Comparison of ENCODE assay signal across 36 cellular contexts in genomic region chr16:88652763-88653065, GRCh38. TPM values are rescaled to one million over a fixed set of nuclear protein-coding genes. Genes with fewer than 3 reads are reported as not detected.
DNase-seq lines count a peak whose midpoint lies in the region; ATAC-seq and TF ChIP-seq lines count a peak whose summit lies in the region.
"Had no signal": no experiment of that assay in that cellular context is flagged by ENCODE, and none has a peak within 500 bp of the region (broad histone marks: within the 10 kb centered on the region; RNA-seq: fewer than 3 reads in every experiment).

No MANE protein-coding gene starts in this region.

- peak overlapping the region in 3 of 4 donors; percentile 91 to 96 (median 94) for H3K27ac ChIP-seq in Peyer's patch
- H3K27ac ChIP-seq in naive thymus-derived CD4-positive, alpha-beta T cell (ENCODE audit: low read depth, low read length), result peak overlapping the region; percentile 84
- H3K27ac ChIP-seq in upper lobe of right lung, result no peak overlapping the region
- H3K27ac ChIP-seq: A549, prostate gland, sigmoid colon had no signal

- H3K27me3 Mint-ChIP-seq in activated CD8-positive, alpha-beta T cell treated with anti-CD3 and anti-CD28 coated beads, Interleukin-2, amount 10 ng/mL, durations not matched to agents 7 days and 5 days (ENCODE audit: low read depth), result no peaks in the 10 kb centered on the region
- H3K27me3 Mint-ChIP-seq in activated CD8-positive, alpha-beta T cell treated with anti-CD3 and anti-CD28 coated beads for 36 hours, result no peaks in the 10 kb centered on the region
- no peaks in the 10 kb centered on the region for H3K27me3 Mint-ChIP-seq in naive thymus-derived CD4-positive, alpha-beta T cell
- H3K27me3 Mint-ChIP-seq in activated CD8-positive, alpha-beta memory T cell treated with anti-CD3 and anti-CD28 coated beads, Interleukin-2, amount 10 ng/mL, durations not matched to agents 7 days and 5 days, result no peaks in the 10 kb centered on the region
- H3K27me3 Mint-ChIP-seq: type B pancreatic cell had no signal

- H3K4me3 ChIP-seq in Peyer's patch (no peak overlapping the region), upper lobe of right lung (no peak overlapping the region)
- no peak overlapping the region for H3K4me3 ChIP-seq in naive thymus-derived CD4-positive, alpha-beta T cell (ENCODE audit: low read length)
- H3K4me3 ChIP-seq: A549, adrenal gland, HAP-1, left lung, prostate gland, sigmoid colon had no signal

- TF ChIP-seq POLR2A in Peyer's patch (IDR thresholded peaks at IDR 0.05), result no peak

- no peaks in the 10 kb centered on the region for H3K27me3 ChIP-seq in Peyer's patch
- no peaks in the 10 kb centered on the region for H3K27me3 ChIP-seq in naive thymus-derived CD4-positive, alpha-beta T cell (ENCODE audit: control insufficient read depth in 2 of 2, insufficient read depth in 2 of 2, low read length in 2 of 2)
- H3K27me3 ChIP-seq in upper lobe of right lung, result no peaks in the 10 kb centered on the region
- H3K27me3 ChIP-seq: adrenal gland, left lung had no signal

- POLR2A ChIA-PET in activated CD8-positive, alpha-beta T cell treated with anti-CD3 and anti-CD28 coated beads, Interleukin-2, amount 10 ng/mL, durations not matched to agents 7 days and 5 days (lab: Charles Lee), result interaction anchor here (0.9 kb wide), 1 partner anchor 10 kb away, joined by 3 read pairs; the partner anchor contains the start of gene MVD
- POLR2A ChIA-PET in activated CD8-positive, alpha-beta T cell treated with anti-CD3 and anti-CD28 coated beads for 36 hours (lab: Charles Lee), result interaction anchor here (0.6 kb wide), 1 partner anchor 76 kb away, joined by 3 read pairs; no protein-coding TSS in a partner anchor
- POLR2A ChIA-PET in naive thymus-derived CD4-positive, alpha-beta T cell (lab: Charles Lee), result interaction anchor here (1.9 to 2.2 kb wide), 2 partner anchors 11 to 34 kb away, joined by 4 to 8 read pairs; no protein-coding TSS in a partner anchor

- H3K36me3 Mint-ChIP-seq in activated CD8-positive, alpha-beta T cell treated with anti-CD3 and anti-CD28 coated beads, Interleukin-2, amount 10 ng/mL, durations not matched to agents 7 days and 5 days (ENCODE audit: low read depth), result peaks cover 19% of the 10 kb centered on the region
- peaks cover 21% of the 10 kb centered on the region for H3K36me3 Mint-ChIP-seq in activated CD8-positive, alpha-beta T cell treated with anti-CD3 and anti-CD28 coated beads for 36 hours (ENCODE audit: low read depth)
- H3K36me3 Mint-ChIP-seq in naive thymus-derived CD4-positive, alpha-beta T cell, result peaks cover 0 to 15% (median 1%) of the 10 kb centered on the region in 5 donors
- peaks cover 8% of the 10 kb centered on the region for H3K36me3 Mint-ChIP-seq in activated CD8-positive, alpha-beta memory T cell treated with anti-CD3 and anti-CD28 coated beads, Interleukin-2, amount 10 ng/mL, durations not matched to agents 7 days and 5 days
- H3K36me3 Mint-ChIP-seq: type B pancreatic cell had no signal

- H3K4me1 ChIP-seq in Peyer's patch (peaks cover 0 to 28% (median 19%) of the 10 kb centered on the region in 4 donors), upper lobe of right lung (peaks cover 21% of the 10 kb centered on the region)
- peaks cover 20 to 28% of the 10 kb centered on the region in 2 donors for H3K4me1 ChIP-seq in naive thymus-derived CD4-positive, alpha-beta T cell (ENCODE audit: control insufficient read depth in 2 of 2, insufficient read depth in 2 of 2, low read length in 2 of 2)
- H3K4me1 ChIP-seq: prostate gland had no signal

- peak overlapping the region; percentile 65 for H3K27ac Mint-ChIP-seq in activated CD8-positive, alpha-beta T cell treated with anti-CD3 and anti-CD28 coated beads, Interleukin-2, amount 10 ng/mL, durations not matched to agents 7 days and 5 days
- no peak overlapping the region for H3K27ac Mint-ChIP-seq in activated CD8-positive, alpha-beta T cell treated with anti-CD3 and anti-CD28 coated beads for 36 hours
- H3K27ac Mint-ChIP-seq in naive thymus-derived CD4-positive, alpha-beta T cell, result peak overlapping the region in 5 of 9 donors; percentile 46 to 76 (median 69)
- H3K27ac Mint-ChIP-seq in activated CD8-positive, alpha-beta memory T cell treated with anti-CD3 and anti-CD28 coated beads, Interleukin-2, amount 10 ng/mL, durations not matched to agents 7 days and 5 days, result no peak overlapping the region
- H3K27ac Mint-ChIP-seq: type B pancreatic cell had no signal

- in situ Hi-C loops in ACHN (cut with HindIII; ENCODE audit: low pct_ligation_motif_present, low pct_unique_long_range_greater_than_20kb, low sequenced_read_pairs), result no loop called here

- no peak for ATAC-seq in activated CD8-positive, alpha-beta T cell treated with anti-CD3 and anti-CD28 coated beads, Interleukin-2, amount 10 ng/mL, durations not matched to agents 7 days and 5 days
- no peak for ATAC-seq in activated CD8-positive, alpha-beta T cell treated with anti-CD3 and anti-CD28 coated beads for 36 hours
- no peak for ATAC-seq in naive thymus-derived CD4-positive, alpha-beta T cell
- ATAC-seq in upper lobe of right lung, result no peak
- ATAC-seq in activated CD8-positive, alpha-beta memory T cell treated with anti-CD3 and anti-CD28 coated beads, Interleukin-2, amount 10 ng/mL, durations not matched to agents 7 days and 5 days, result no peak
- ATAC-seq: A549, esophagus mucosa, left lung had no signal

- no peak for DNase-seq in activated CD8-positive, alpha-beta T cell treated with anti-CD3 and anti-CD28 coated beads, Interleukin-2, amount 10 ng/mL, durations not matched to agents 7 days and 5 days
- DNase-seq in activated CD8-positive, alpha-beta T cell treated with anti-CD3 and anti-CD28 coated beads for 36 hours, result no peak
- DNase-seq in Peyer's patch (no peak), upper lobe of right lung (peak; percentile 56), HT-29 (ENCODE audit: low spot score) (no peak), ACHN (no peak)
- no peak for DNase-seq in naive thymus-derived CD4-positive, alpha-beta T cell
- no peak for DNase-seq in activated CD8-positive, alpha-beta memory T cell treated with anti-CD3 and anti-CD28 coated beads, Interleukin-2, amount 10 ng/mL, durations not matched to agents 7 days and 5 days
- DNase-seq: activated CD4-positive, alpha-beta T cell treated with anti-CD3 and anti-CD28 coated beads for 1 hour; activated gamma-delta T cell treated with Interleukin-2 at 50 U/mL for 16 hours; activated T-cell treated with anti-CD3 and anti-CD28 coated beads, Interleukin-2, amount 50 U/mL, for 1 hour; adrenal gland; cerebellar nuclear complex; DMS53; glutamatergic neuron; mesendoderm; NCI-H1417 treated with DMSO at 0.1 percent for 48 hours; NCI-H2029 treated with DMSO at 0.1 percent for 48 hours; NCI-H526; nucleus accumbens; sigmoid colon; SK-N-SH; stimulated activated CD4-positive, alpha-beta T cell treated with anti-CD3 and anti-CD28 coated beads, Interleukin-4, amount 100 ng/mL, for 1 hour had no signal

- H3K4me3 Mint-ChIP-seq in activated CD8-positive, alpha-beta T cell treated with anti-CD3 and anti-CD28 coated beads, Interleukin-2, amount 10 ng/mL, durations not matched to agents 7 days and 5 days, result no peak overlapping the region
- H3K4me3 Mint-ChIP-seq in activated CD8-positive, alpha-beta T cell treated with anti-CD3 and anti-CD28 coated beads for 36 hours, result no peak overlapping the region
- H3K4me3 Mint-ChIP-seq in naive thymus-derived CD4-positive, alpha-beta T cell, result peak overlapping the region in 1 of 10 donors; percentile 42
- H3K4me3 Mint-ChIP-seq in activated CD8-positive, alpha-beta memory T cell treated with anti-CD3 and anti-CD28 coated beads, Interleukin-2, amount 10 ng/mL, durations not matched to agents 7 days and 5 days, result no peak overlapping the region
- H3K4me3 Mint-ChIP-seq: T-helper 1 cell treated with Interleukin-12 subunit alpha and Interleukin-12 subunit beta and Interleukin-4 antibody, amounts not matched to agents 30 μg/mL and 1 μg/mL, for 36 hours; type B pancreatic cell had no signal

- CTCF ChIA-PET in activated CD8-positive, alpha-beta T cell treated with anti-CD3 and anti-CD28 coated beads, Interleukin-2, amount 10 ng/mL, durations not matched to agents 7 days and 5 days (lab: Charles Lee), result no interaction called here
- CTCF ChIA-PET in activated CD8-positive, alpha-beta T cell treated with anti-CD3 and anti-CD28 coated beads for 36 hours (lab: Charles Lee), result interaction anchor here (1.4 to 2.9 kb wide), 2 partner anchors 28 to 33 kb away, joined by 3 to 9 read pairs; no protein-coding TSS in a partner anchor
- CTCF ChIA-PET in naive thymus-derived CD4-positive, alpha-beta T cell (lab: Charles Lee), result interaction anchor here (1.2 kb wide), 1 partner anchor 53 kb away, joined by 4 read pairs; no protein-coding TSS in a partner anchor
- CTCF ChIA-PET in activated CD8-positive, alpha-beta memory T cell treated with anti-CD3 and anti-CD28 coated beads, Interleukin-2, amount 10 ng/mL, durations not matched to agents 7 days and 5 days (lab: Charles Lee), result no interaction called here

- H3K4me1 Mint-ChIP-seq in activated CD8-positive, alpha-beta T cell treated with anti-CD3 and anti-CD28 coated beads, Interleukin-2, amount 10 ng/mL, durations not matched to agents 7 days and 5 days (ENCODE audit: low read depth), result peaks cover 26% of the 10 kb centered on the region
- peaks cover 10% of the 10 kb centered on the region for H3K4me1 Mint-ChIP-seq in activated CD8-positive, alpha-beta T cell treated with anti-CD3 and anti-CD28 coated beads for 36 hours (ENCODE audit: low read depth)
- peaks cover 6 to 27% (median 13%) of the 10 kb centered on the region in 7 donors for H3K4me1 Mint-ChIP-seq in naive thymus-derived CD4-positive, alpha-beta T cell
- H3K4me1 Mint-ChIP-seq in activated CD8-positive, alpha-beta memory T cell treated with anti-CD3 and anti-CD28 coated beads, Interleukin-2, amount 10 ng/mL, durations not matched to agents 7 days and 5 days, result peaks cover 18% of the 10 kb centered on the region

- no peaks in the 10 kb centered on the region for H3K9me3 Mint-ChIP-seq in activated CD8-positive, alpha-beta T cell treated with anti-CD3 and anti-CD28 coated beads, Interleukin-2, amount 10 ng/mL, durations not matched to agents 7 days and 5 days (ENCODE audit: insufficient read depth)
- no peaks in the 10 kb centered on the region for H3K9me3 Mint-ChIP-seq in activated CD8-positive, alpha-beta T cell treated with anti-CD3 and anti-CD28 coated beads for 36 hours
- no peaks in the 10 kb centered on the region for H3K9me3 Mint-ChIP-seq in naive thymus-derived CD4-positive, alpha-beta T cell
- no peaks in the 10 kb centered on the region for H3K9me3 Mint-ChIP-seq in activated CD8-positive, alpha-beta memory T cell treated with anti-CD3 and anti-CD28 coated beads, Interleukin-2, amount 10 ng/mL, durations not matched to agents 7 days and 5 days (ENCODE audit: low read depth)
- H3K9me3 Mint-ChIP-seq: T-helper 1 cell treated with Interleukin-12 subunit alpha and Interleukin-12 subunit beta and Interleukin-4 antibody, amounts not matched to agents 30 μg/mL and 1 μg/mL, for 36 hours; type B pancreatic cell had no signal

- H3K36me3 ChIP-seq in Peyer's patch (peaks cover 0 to 40% (median 0%) of the 10 kb centered on the region in 3 donors), upper lobe of right lung (peaks cover 31% of the 10 kb centered on the region)
- H3K36me3 ChIP-seq in naive thymus-derived CD4-positive, alpha-beta T cell (ENCODE audit: control insufficient read depth in 2 of 3, insufficient read depth in 3 of 3, low read length in 3 of 3), result peaks cover 0 to 48% (median 0%) of the 10 kb centered on the region in 3 experiments

- no peak for TF ChIP-seq CTCF in activated CD8-positive, alpha-beta T cell treated with anti-CD3 and anti-CD28 coated beads for 36 hours (IDR thresholded peaks at IDR 0.05)
- TF ChIP-seq CTCF in Peyer's patch (IDR thresholded peaks at IDR 0.05) (no peak), upper lobe of right lung (IDR thresholded peaks at IDR 0.05) (no peak)

- intact Hi-C loops in activated CD8-positive, alpha-beta T cell treated with anti-CD3 and anti-CD28 coated beads for 36 hours (cut with micrococcal nuclease), result no loop called here
- intact Hi-C loops in naive thymus-derived CD4-positive, alpha-beta T cell (cut with micrococcal nuclease), result no loop called here
- intact Hi-C loops in upper lobe of right lung (cut with DNase I), result no loop called here

- H3K9me3 ChIP-seq in Peyer's patch (no peaks in the 10 kb centered on the region), upper lobe of right lung (no peaks in the 10 kb centered on the region)
- H3K9me3 ChIP-seq in naive thymus-derived CD4-positive, alpha-beta T cell (ENCODE audit: control insufficient read depth in 2 of 3, low read length in 3 of 3), result no peaks in the 10 kb centered on the region
- H3K9me3 ChIP-seq: A549, adrenal gland, HAP-1, left lung, prostate gland, sigmoid colon, SK-N-SH had no signal

RNA-seq across cellular contexts. Expression of gene CYBA, which starts 1.9 kb away (rescaled TPM):
- total RNA-seq in activated CD8-positive, alpha-beta T cell treated with anti-CD3 and anti-CD28 coated beads, Interleukin-2, amount 10 ng/mL, durations not matched to agents 7 days and 5 days, result 100 to 1,000 TPM; 568 to 599 TPM
- 100 to 1,000 TPM; 230 to 236 TPM for total RNA-seq in activated CD8-positive, alpha-beta T cell treated with anti-CD3 and anti-CD28 coated beads for 36 hours
- total RNA-seq in Peyer's patch, result 100 to 1,000 TPM; 131 to 162 (median 141) TPM
- total RNA-seq in naive thymus-derived CD4-positive, alpha-beta T cell, result 100 to 1,000 TPM; 240 to 498 (median 281) TPM
- polyA plus RNA-seq in naive thymus-derived CD4-positive, alpha-beta T cell, result 100 to 1,000 TPM; 454 to 537 TPM
- 257 TPM for total RNA-seq in upper lobe of right lung
- total RNA-seq in activated CD8-positive, alpha-beta memory T cell treated with anti-CD3 and anti-CD28 coated beads, Interleukin-2, amount 10 ng/mL, durations not matched to agents 7 days and 5 days, result 100 to 1,000 TPM; 461 to 494 TPM
- total RNA-seq in HT-29 (2014; rRNA removed; shearing (Covaris generic)), result 1,584 and 1,604 TPM in 2 replicates

RNA-seq across cellular contexts. Expression of gene MVD, which starts 10.2 kb away (rescaled TPM):
- 10 to 100 TPM; 86.0 to 96.1 TPM for total RNA-seq in activated CD8-positive, alpha-beta T cell treated with anti-CD3 and anti-CD28 coated beads, Interleukin-2, amount 10 ng/mL, durations not matched to agents 7 days and 5 days
- total RNA-seq in activated CD8-positive, alpha-beta T cell treated with anti-CD3 and anti-CD28 coated beads for 36 hours, result 10 to 100 TPM; 83.1 to 89.9 TPM
- total RNA-seq in Peyer's patch, result 100 to 1,000 TPM in 1 of 4 donors, 10 to 100 TPM in 3; 36.8 to 107 (median 60.6) TPM
- total RNA-seq in naive thymus-derived CD4-positive, alpha-beta T cell, result 10 to 100 TPM; 37.7 to 66.9 (median 42.7) TPM
- 10 to 100 TPM; 12.9 to 23.5 TPM for polyA plus RNA-seq in naive thymus-derived CD4-positive, alpha-beta T cell
- total RNA-seq in upper lobe of right lung, result 104 TPM
- 100 to 1,000 TPM; 112 to 134 TPM for total RNA-seq in activated CD8-positive, alpha-beta memory T cell treated with anti-CD3 and anti-CD28 coated beads, Interleukin-2, amount 10 ng/mL, durations not matched to agents 7 days and 5 days
- 100 and 109 TPM in 2 replicates for total RNA-seq in HT-29 (2014; rRNA removed; shearing (Covaris generic))

RNA-seq across cellular contexts. Expression of gene IL17C, which starts 14.3 kb away (rescaled TPM):
- under 1 TPM in 1 of 2 experiments, not detected in 1; 0.37 TPM for total RNA-seq in activated CD8-positive, alpha-beta T cell treated with anti-CD3 and anti-CD28 coated beads, Interleukin-2, amount 10 ng/mL, durations not matched to agents 7 days and 5 days
- under 1 TPM in 1 of 2 experiments, not detected in 1; 0.31 TPM for total RNA-seq in activated CD8-positive, alpha-beta T cell treated with anti-CD3 and anti-CD28 coated beads for 36 hours
- total RNA-seq in Peyer's patch (not detected), upper lobe of right lung (not detected)
- under 1 TPM in 1 of 5 experiments, not detected in 4; 0.37 TPM for total RNA-seq in naive thymus-derived CD4-positive, alpha-beta T cell
- polyA plus RNA-seq in naive thymus-derived CD4-positive, alpha-beta T cell, result not detected
- under 1 TPM in 1 of 2 experiments, not detected in 1; 0.29 TPM for total RNA-seq in activated CD8-positive, alpha-beta memory T cell treated with anti-CD3 and anti-CD28 coated beads, Interleukin-2, amount 10 ng/mL, durations not matched to agents 7 days and 5 days
- 0.28 TPM in 1 of 2 replicates, not detected in the other for total RNA-seq in HT-29 (2014; rRNA removed; shearing (Covaris generic))
- total RNA-seq: activated CD8-positive, alpha-beta memory T cell treated with anti-CD3 and anti-CD28 coated beads for 36 hours; adrenal gland; dermis microvascular lymphatic vessel endothelial cell; esophagus mucosa; fibroblast of villous mesenchyme; G401; left lung; LHCN-M2; sigmoid colon; subcutaneous adipose tissue had no signal
- polyA plus RNA-seq: A549, adrenal gland had no signal

RNA-seq across cellular contexts. Expression of gene SNAI3, which starts 33.6 kb away (rescaled TPM):
- total RNA-seq in activated CD8-positive, alpha-beta T cell treated with anti-CD3 and anti-CD28 coated beads, Interleukin-2, amount 10 ng/mL, durations not matched to agents 7 days and 5 days, result 10 to 100 TPM; 13.4 to 14.3 TPM
- total RNA-seq in activated CD8-positive, alpha-beta T cell treated with anti-CD3 and anti-CD28 coated beads for 36 hours, result 1 to 10 TPM; 5.2 to 5.3 TPM
- total RNA-seq in Peyer's patch (under 1 TPM in 2 of 4 donors, not detected in 2; 0.70 to 0.80 TPM), upper lobe of right lung (7.0 TPM)
- total RNA-seq in naive thymus-derived CD4-positive, alpha-beta T cell, result 10 to 100 TPM in 1 of 5 experiments, 1 to 10 TPM in 4; 2.7 to 13.0 (median 6.1) TPM
- polyA plus RNA-seq in naive thymus-derived CD4-positive, alpha-beta T cell, result 10 to 100 TPM in 1 of 2 donors, 1 to 10 TPM in 1; 6.5 to 13.5 TPM
- 10 to 100 TPM in 1 of 2 experiments, 1 to 10 TPM in 1; 5.6 to 14.1 TPM for total RNA-seq in activated CD8-positive, alpha-beta memory T cell treated with anti-CD3 and anti-CD28 coated beads, Interleukin-2, amount 10 ng/mL, durations not matched to agents 7 days and 5 days
- 1.2 and 1.7 TPM in 2 replicates for total RNA-seq in HT-29 (2014; rRNA removed; shearing (Covaris generic))
- total RNA-seq: fibroblast of villous mesenchyme had no signal
- polyA plus RNA-seq: A549 had no signal

RNA-seq across cellular contexts. Expression of gene RNF166, which starts 53.5 kb away (rescaled TPM):
- 100 to 1,000 TPM; 144 to 166 TPM for total RNA-seq in activated CD8-positive, alpha-beta T cell treated with anti-CD3 and anti-CD28 coated beads, Interleukin-2, amount 10 ng/mL, durations not matched to agents 7 days and 5 days
- 10 to 100 TPM; 80.7 to 82.4 TPM for total RNA-seq in activated CD8-positive, alpha-beta T cell treated with anti-CD3 and anti-CD28 coated beads for 36 hours
- 10 to 100 TPM; 14.5 to 64.4 (median 23.1) TPM for total RNA-seq in Peyer's patch
- 100 to 1,000 TPM in 4 of 5 experiments, 10 to 100 TPM in 1; 99.8 to 324 (median 133) TPM for total RNA-seq in naive thymus-derived CD4-positive, alpha-beta T cell
- polyA plus RNA-seq in naive thymus-derived CD4-positive, alpha-beta T cell, result 10 to 100 TPM; 67.7 to 88.9 TPM
- total RNA-seq in upper lobe of right lung, result 50.6 TPM
- 100 to 1,000 TPM; 124 to 174 TPM for total RNA-seq in activated CD8-positive, alpha-beta memory T cell treated with anti-CD3 and anti-CD28 coated beads, Interleukin-2, amount 10 ng/mL, durations not matched to agents 7 days and 5 days
- total RNA-seq in HT-29 (2014; rRNA removed; shearing (Covaris generic)), result 44.6 and 49.8 TPM in 2 replicates

Comparison
In these comparisons a context has a peak if more than half of its experiments do, and no peak if none do; other contexts are left out.
1. H3K27ac Mint-ChIP-seq: peak in activated CD8-positive, alpha-beta T cell treated with anti-CD3 and anti-CD28 coated beads, Interleukin-2, amount 10 ng/mL, durations not matched to agents 7 days and 5 days (single experiment) and naive thymus-derived CD4-positive, alpha-beta T cell (5 of 9); none in activated CD8-positive, alpha-beta T cell treated with anti-CD3 and anti-CD28 coated beads for 36 hours (single experiment) and activated CD8-positive, alpha-beta memory T cell treated with anti-CD3 and anti-CD28 coated beads, Interleukin-2, amount 10 ng/mL, durations not matched to agents 7 days and 5 days (single experiment).
2. CTCF ChIA-PET loops: an anchor here in activated CD8-positive, alpha-beta T cell treated with anti-CD3 and anti-CD28 coated beads for 36 hours (1.4 to 2.9 kb wide) and naive thymus-derived CD4-positive, alpha-beta T cell (1.2 kb wide); none called in activated CD8-positive, alpha-beta T cell treated with anti-CD3 and anti-CD28 coated beads, Interleukin-2, amount 10 ng/mL, durations not matched to agents 7 days and 5 days and activated CD8-positive, alpha-beta memory T cell treated with anti-CD3 and anti-CD28 coated beads, Interleukin-2, amount 10 ng/mL, durations not matched to agents 7 days and 5 days.